In the genomic region with DNA sequence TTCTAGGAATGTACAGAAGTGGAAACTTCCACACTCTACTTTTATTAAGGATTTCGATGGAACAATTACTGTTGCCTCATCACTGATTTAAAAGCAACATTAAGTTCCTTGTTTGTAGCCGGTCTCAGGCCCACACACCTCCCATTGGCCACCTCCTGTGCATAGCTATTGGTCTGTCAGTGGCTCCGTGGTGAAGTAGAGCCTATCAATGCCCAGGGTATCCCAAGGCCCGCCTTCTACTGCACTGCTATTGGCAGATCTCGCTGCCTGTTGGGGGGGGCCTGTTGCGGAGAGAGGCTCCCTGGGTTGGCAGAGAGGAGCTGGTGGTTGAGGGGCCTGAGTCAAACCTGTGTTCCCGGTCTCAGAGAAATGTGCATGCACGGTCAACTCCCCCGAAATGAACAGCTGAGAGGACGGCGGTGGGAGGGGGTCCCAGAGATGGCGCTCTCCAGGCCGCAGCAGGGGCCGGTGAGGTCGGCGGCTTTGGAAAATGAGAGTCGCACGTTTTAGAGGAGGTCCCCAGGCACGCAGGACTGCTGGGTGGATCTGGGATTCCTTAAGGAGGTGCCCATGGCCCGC, we compare ENCODE assay signal across 8 cellular contexts. TPM values are rescaled to one million over a fixed set of nuclear protein-coding genes. Genes with fewer than 3 reads are reported as not detected.
DNase-seq lines count a peak whose midpoint lies in the region; ATAC-seq and TF ChIP-seq lines count a peak whose summit lies in the region.

No MANE protein-coding gene starts in this region.

- H3K36me3 ChIP-seq in Peyer's patch (no peaks in the 10 kb centered on the region), neural progenitor cell (no peaks in the 10 kb centered on the region), stomach smooth muscle (ENCODE audit: control insufficient read depth in 2 of 2, insufficient read depth in 2 of 2, low read length in 2 of 2) (no peaks in the 10 kb centered on the region)

- TF ChIP-seq CTCF in Peyer's patch (IDR thresholded peaks at IDR 0.05) (no peak), foreskin keratinocyte (conservative IDR thresholded peaks at IDR 0.05) (no peak), neural progenitor cell (IDR thresholded peaks at IDR 0.05) (no peak)

- no peaks in the 10 kb centered on the region for H4K20me1 ChIP-seq in neural progenitor cell (ENCODE audit: low read depth)

- H3K27ac ChIP-seq in Peyer's patch (peak overlapping the region; percentile 72 to 84 (median 83)), foreskin keratinocyte (peak overlapping the region; percentile 49), neural progenitor cell (no peak overlapping the region), stomach smooth muscle (ENCODE audit: low read length) (peak overlapping the region; percentile 64)

- peaks cover 17% of the 10 kb centered on the region for H3K4me1 Mint-ChIP-seq in neural progenitor cell

- no peaks in the 10 kb centered on the region for H3K36me3 Mint-ChIP-seq in neural progenitor cell

- no peaks in the 10 kb centered on the region for H3K79me2 ChIP-seq in neural progenitor cell (ENCODE audit: low read depth)

- H3K4me3 Mint-ChIP-seq in neural progenitor cell = peak overlapping the region; percentile 88

- H3K27me3 Mint-ChIP-seq in neural progenitor cell (ENCODE audit: insufficient read depth, low read depth) = peaks cover 5% of the 10 kb centered on the region

- H3K4me3 ChIP-seq in Peyer's patch (peak overlapping the region; percentile 35 to 62 (median 52)), neural progenitor cell (peak overlapping the region; percentile 46), stomach smooth muscle (ENCODE audit: low read length in 2 of 2) (peak overlapping the region; percentile 53 to 69)

- H3K9ac ChIP-seq in neural progenitor cell = no peak overlapping the region
- H3K9ac ChIP-seq in stomach smooth muscle (ENCODE audit: low read length in 2 of 2) = peak overlapping the region; percentile 62 to 76

- peak overlapping the region; percentile 26 for H2AFZ ChIP-seq in neural progenitor cell (replicated peaks)

- peak; percentile 64 to 67 for TF ChIP-seq POLR2A in Peyer's patch (IDR thresholded peaks at IDR 0.05)

- H3K4me2 ChIP-seq in neural progenitor cell = peak overlapping the region; percentile 69

- H3K27me3 ChIP-seq in Peyer's patch = no peaks in the 10 kb centered on the region
- no peaks in the 10 kb centered on the region for H3K27me3 ChIP-seq in foreskin keratinocyte
- no peaks in the 10 kb centered on the region for H3K27me3 ChIP-seq in neural progenitor cell
- H3K27me3 ChIP-seq in stomach smooth muscle (ENCODE audit: control insufficient read depth in 1 of 2, insufficient read depth in 2 of 2, low read length in 2 of 2) = no peaks in the 10 kb centered on the region

- H3K9me3 Mint-ChIP-seq in neural progenitor cell = peaks cover 5% of the 10 kb centered on the region

- no peaks in the 10 kb centered on the region for H3F3A ChIP-seq in neural progenitor cell (ENCODE audit: low read depth)

- H3K4me1 ChIP-seq in Peyer's patch (no peaks in the 10 kb centered on the region), foreskin keratinocyte (no peaks in the 10 kb centered on the region), neural progenitor cell (no peaks in the 10 kb centered on the region), stomach smooth muscle (ENCODE audit: control insufficient read depth, insufficient read depth, low read length) (peaks cover 2% of the 10 kb centered on the region)

- no peaks in the 10 kb centered on the region for H3K9me3 ChIP-seq in Peyer's patch
- H3K9me3 ChIP-seq in neural progenitor cell (ENCODE audit: low read depth) = no peaks in the 10 kb centered on the region
- H3K9me3 ChIP-seq in stomach smooth muscle (ENCODE audit: control insufficient read depth in 2 of 2, low read length in 2 of 2) = no peaks in the 10 kb centered on the region

- peak overlapping the region; percentile 94 for H3K27ac Mint-ChIP-seq in neural progenitor cell

- DNase-seq in COR-L47 (lab: John Stamatoyannopoulos, UW) (peak; percentile 80), HT1080 (ENCODE audit: low read depth) (peak; percentile 77), Peyer's patch (peak; percentile 86 to 95 (median 87)), foreskin keratinocyte (peak; percentile 64 to 82), neural progenitor cell (ENCODE audit: low spot score) (peak; percentile 90)
- peak; percentile 21 to 73 (median 54) for DNase-seq in activated naive CD4-positive, alpha-beta T cell (lab: John Stamatoyannopoulos, UW)

- ATAC-seq in GM21381 (IDR thresholded peaks at IDR 0.05; ENCODE audit: unreplicated experiment) (peak; percentile 86), foreskin keratinocyte (peak; percentile 94)

RNA-seq across cellular contexts. Expression of a gene that starts 4.9 kb away (rescaled TPM):
- total RNA-seq in HT1080 (2014; rRNA removed; shearing (Covaris generic)) = 25.0 and 32.4 TPM in 2 replicates
- polyA plus RNA-seq in HT1080 (2015; cell fraction: cytosol; rRNA removed) = 43.2 and 48.4 TPM in 2 replicates
- polyA plus RNA-seq in HT1080 (2015; cell fraction: nucleus; rRNA removed) = 43.6 and 55.9 TPM in 2 replicates
- total RNA-seq in Peyer's patch = 10 to 100 TPM; 55.7 to 78.4 (median 72.5) TPM
- 39.1 and 40.6 TPM in 2 replicates for total RNA-seq in foreskin keratinocyte
- 40.7 and 42.8 TPM in 2 replicates for polyA plus RNA-seq in foreskin keratinocyte
- total RNA-seq in neural progenitor cell (ENCODE audit: low replicate concordance) = 17.4 and 31.3 TPM in 2 replicates

RNA-seq across cellular contexts. Expression of a gene that starts 26.1 kb away (rescaled TPM):
- total RNA-seq in HT1080 (2014; rRNA removed; shearing (Covaris generic)) = 141 and 185 TPM in 2 replicates
- polyA plus RNA-seq in HT1080 (2015; cell fraction: cytosol; rRNA removed) = 134 and 158 TPM in 2 replicates
- 124 TPM in 2 replicates for polyA plus RNA-seq in HT1080 (2015; cell fraction: nucleus; rRNA removed)
- total RNA-seq in Peyer's patch (10 to 100 TPM; 22.5 to 80.0 (median 39.7) TPM), foreskin keratinocyte (158 and 163 TPM in 2 replicates), neural progenitor cell (ENCODE audit: low replicate concordance) (21.6 and 40.5 TPM in 2 replicates)
- 231 and 234 TPM in 2 replicates for polyA plus RNA-seq in foreskin keratinocyte
